8 cellular contexts compared by ENCODE assay signal in the genomic region with DNA sequence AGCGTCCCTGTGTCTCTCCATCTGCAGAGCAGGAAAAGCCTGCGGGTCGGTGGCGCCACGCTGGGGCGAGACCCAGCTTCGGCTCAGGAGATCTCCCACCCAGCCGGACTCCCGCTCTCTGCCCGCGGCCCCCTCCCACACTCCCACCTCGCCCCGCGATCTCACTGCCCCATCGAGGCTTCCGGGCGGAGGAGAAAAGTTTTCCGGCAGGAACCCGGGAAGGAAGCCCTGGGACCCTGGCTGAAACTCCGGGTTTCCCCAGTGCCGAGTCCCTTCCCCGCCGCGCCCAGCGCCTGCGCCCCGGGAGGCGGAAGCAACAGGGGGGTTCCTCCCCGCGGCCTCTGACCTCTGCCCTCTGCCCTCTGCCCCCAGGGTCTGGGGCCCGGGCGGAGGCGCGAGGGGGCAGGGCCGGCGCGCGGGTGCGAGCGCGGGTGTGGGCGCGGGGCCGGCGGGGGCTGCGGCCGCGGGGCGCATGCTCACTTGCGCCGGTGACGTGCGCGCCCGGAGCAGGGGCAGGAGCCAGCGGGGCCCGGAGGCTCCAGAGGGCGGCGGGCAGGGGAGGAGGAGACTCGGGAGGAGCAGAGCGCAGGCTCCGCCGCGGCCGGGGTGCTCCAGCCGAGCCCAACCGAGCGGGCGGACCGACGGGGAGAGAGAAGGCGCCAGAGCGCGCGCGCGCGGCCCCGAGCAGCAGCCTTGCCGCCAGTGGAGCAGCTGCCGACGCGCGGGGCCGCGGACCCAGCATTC. TPM values are rescaled to one million over a fixed set of nuclear protein-coding genes. Genes with fewer than 3 reads are reported as not detected.
DNase-seq lines count a peak whose midpoint lies in the region; ATAC-seq and TF ChIP-seq lines count a peak whose summit lies in the region.

ATP11A (plus strand) TSS at position 541 of the 744 bp plus-strand sequence. CDS start 379 bp downstream, outside the sequence.

- H3K9me3 ChIP-seq in mucosa of descending colon, result no peaks in the 10 kb centered on the region

- H3K36me3 ChIP-seq in mucosa of descending colon (ENCODE audit: low read depth), result no peaks in the 10 kb centered on the region

- DNase-seq in COLO829 (ENCODE audit: low spot score), result peak; percentile 87
- peak; percentile 93 for DNase-seq in HPDE6-E6E7 (ENCODE audit: extremely low spot score)
- DNase-seq in OCI-M1 (lab: John Stamatoyannopoulos, UW), result peak; percentile 87
- DNase-seq in activated T-cell treated with anti-CD3 and anti-CD28 coated beads for 4 hours, result peak; percentile 70
- peak; percentile 94 for DNase-seq in epithelial cell of esophagus (ENCODE audit: low read depth)
- peak; percentile 84 to 92 (median 92) for DNase-seq in mucosa of descending colon
- peak; percentile 68 to 70 for DNase-seq in stimulated activated CD8-positive, alpha-beta memory T cell treated with anti-CD3 and anti-CD28 coated beads, Interleukin-2, amount 100 ng/mL, for 48 hours (ENCODE audit: low read depth in 2 of 2)

- H3K4me3 ChIP-seq in epithelial cell of esophagus (ENCODE audit: low read length), result peak within 1 kb of the TSS; percentile 70
- H3K4me3 ChIP-seq in mucosa of descending colon, result peak within 1 kb of the TSS; percentile 57

- TF ChIP-seq CTCF in epithelial cell of esophagus (IDR thresholded peaks at IDR 0.05; ENCODE audit: insufficient read depth, low read depth, low read length, missing control alignments), result no peak
- TF ChIP-seq CTCF in mucosa of descending colon (IDR thresholded peaks at IDR 0.05), result no peak

- ATAC-seq in GM19467 (IDR thresholded peaks at IDR 0.05; ENCODE audit: unreplicated experiment), result peak; percentile 79
- peak; percentile 86 for ATAC-seq in mucosa of descending colon

- intact Hi-C loops in mucosa of descending colon (cut with DNase I, micrococcal nuclease), result no loop called here

- peaks cover 20% of the 10 kb centered on the region for H3K4me1 ChIP-seq in mucosa of descending colon (ENCODE audit: low read depth)

RNA-seq across cellular contexts. Expression of gene ATP11A, which starts in this region (rescaled TPM):
- total RNA-seq in mucosa of descending colon, result 10 to 100 TPM; 15.5 to 28.7 (median 19.4) TPM

Comparison
In these comparisons a context has a peak if more than half of its experiments do, and no peak if none do; other contexts are left out.
1. Peak in every context shown above with its lines: DNase-seq, ATAC-seq and H3K4me3 ChIP-seq.